In the genomic region with DNA sequence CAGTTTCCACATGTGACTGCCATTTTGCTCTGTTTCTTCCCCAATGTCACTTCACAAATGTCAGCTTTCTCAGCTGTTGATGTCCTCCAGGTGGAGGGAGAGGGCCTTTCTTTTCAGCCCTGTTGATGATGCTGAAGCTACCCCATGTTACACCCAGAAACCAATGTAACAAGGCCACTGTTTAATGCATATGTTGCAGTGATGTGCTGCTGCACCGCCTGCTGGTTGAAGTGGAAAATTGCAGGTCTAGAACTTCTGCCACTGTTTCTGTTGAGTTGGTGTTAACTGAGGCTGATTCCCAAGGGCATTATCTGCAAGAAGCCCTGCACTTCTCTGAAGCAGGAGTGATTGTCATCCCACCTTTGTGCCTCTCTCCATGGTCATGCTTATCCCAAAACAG, we compare ENCODE assay signal across 8 cellular contexts.
DNase-seq lines count a peak whose midpoint lies in the region; ATAC-seq and TF ChIP-seq lines count a peak whose summit lies in the region.

No MANE protein-coding gene starts in this region.

- no peak for TF ChIP-seq EP300 in esophagus muscularis mucosa (IDR thresholded peaks at IDR 0.05)

- ATAC-seq in GM18873 (IDR thresholded peaks at IDR 0.05; ENCODE audit: low FRiP score, unreplicated experiment) (no peak), GM21447 (IDR thresholded peaks at IDR 0.05; ENCODE audit: unreplicated experiment) (no peak)

- H3K9me2 ChIP-seq in MM.1S (replicated peaks; ENCODE audit: insufficient read depth, low read length) = no peaks in the 10 kb centered on the region

- H3K27me3 ChIP-seq in MM.1S (replicated peaks; ENCODE audit: insufficient read depth, low read length) (no peaks in the 10 kb centered on the region), neutrophil (no peaks in the 10 kb centered on the region), esophagus muscularis mucosa (no peaks in the 10 kb centered on the region)

- no peaks in the 10 kb centered on the region for H3F3A ChIP-seq in MM.1S (ENCODE audit: insufficient read depth, low read length)

- 43% methylated on average over 1 of the region's 1 CpG for WGBS in esophagus muscularis mucosa

- no peaks in the 10 kb centered on the region for H3K9me3 ChIP-seq in MM.1S (replicated peaks; ENCODE audit: insufficient read depth, low read length)
- no peaks in the 10 kb centered on the region for H3K9me3 ChIP-seq in neutrophil
- peaks cover 0 to 15% (median 2%) of the 10 kb centered on the region in 4 donors for H3K9me3 ChIP-seq in esophagus muscularis mucosa

- no peak overlapping the region for H3K9ac ChIP-seq in MM.1S (ENCODE audit: low read length)

- TF ChIP-seq CTCF in MM.1S (IDR thresholded peaks at IDR 0.05; ENCODE audit: low read length) (peak; percentile 64), neutrophil (IDR thresholded peaks at IDR 0.05) (peak; percentile 22), esophagus muscularis mucosa (IDR thresholded peaks at IDR 0.05) (peak in 1 of 3 experiments; percentile 26)

- no peak overlapping the region for H3K4me2 ChIP-seq in MM.1S (ENCODE audit: low read depth, low read length)

- intact Hi-C loops in esophagus muscularis mucosa (cut with DNase I) = no loop called here

- H3K27ac ChIP-seq in MM.1S (ENCODE audit: low read length) (no peak overlapping the region), neutrophil (no peak overlapping the region), esophagus muscularis mucosa (replicated peaks in 1 of 4) (no peak overlapping the region)

- H3K36me3 ChIP-seq in MM.1S (replicated peaks; ENCODE audit: insufficient read depth, low read length) (no peaks in the 10 kb centered on the region), neutrophil (no peaks in the 10 kb centered on the region), esophagus muscularis mucosa (no peaks in the 10 kb centered on the region)

- no peaks in the 10 kb centered on the region for H3K4me1 ChIP-seq in MM.1S (ENCODE audit: low read length)
- H3K4me1 ChIP-seq in neutrophil (ENCODE audit: control insufficient read depth in 1 of 2, insufficient read depth in 1 of 2, low read depth in 1 of 2, low read length in 1 of 2) = no peaks in the 10 kb centered on the region
- H3K4me1 ChIP-seq in esophagus muscularis mucosa = peaks cover 0 to 8% (median 1%) of the 10 kb centered on the region in 4 donors

- H2AFZ ChIP-seq in MM.1S (ENCODE audit: low read length) = no peak overlapping the region

- peak; percentile 12 for DNase-seq in NCI-H146 (lab: John Stamatoyannopoulos, UW)
- no peak for DNase-seq in NCI-H146 treated with DMSO at 0.1 percent for 48 hours (lab: John Stamatoyannopoulos, UW; ENCODE audit: unreplicated experiment)
- DNase-seq in MM.1S = peak; percentile 29
- peak; percentile 29 to 44 for DNase-seq in dermis microvascular lymphatic vessel endothelial cell (ENCODE audit: low read depth in 2 of 2)
- no peak for DNase-seq in esophagus muscularis mucosa (ENCODE audit: extremely low spot score)

- H4K20me1 ChIP-seq in MM.1S (ENCODE audit: insufficient read depth, low read length) = no peaks in the 10 kb centered on the region

- no peaks in the 10 kb centered on the region for H3K79me2 ChIP-seq in MM.1S (ENCODE audit: low read length)

- H3K4me3 ChIP-seq in MM.1S (ENCODE audit: low read length) = no peak overlapping the region
- no peak overlapping the region for H3K4me3 ChIP-seq in neutrophil (ENCODE audit: low read depth in 1 of 2, low read length in 1 of 2)
- H3K4me3 ChIP-seq in esophagus muscularis mucosa = no peak overlapping the region

- no peak for TF ChIP-seq POLR2A in esophagus muscularis mucosa (IDR thresholded peaks at IDR 0.05; ENCODE audit: low read depth)

Comparison
In these comparisons a context has a peak if more than half of its experiments do, and no peak if none do; other contexts are left out.
1. DNase-seq: peak in NCI-H146 (single experiment), MM.1S (single experiment) and dermis microvascular lymphatic vessel endothelial cell (2 of 2); none in NCI-H146 treated with DMSO at 0.1 percent for 48 hours (single experiment) and esophagus muscularis mucosa (single experiment).